15 cellular contexts compared by ENCODE assay signal in genomic region chr7:367351-367841, GRCh38.
DNase-seq lines count a peak whose midpoint lies in the region; ATAC-seq and TF ChIP-seq lines count a peak whose summit lies in the region.
"Had no signal": no experiment of that assay in that cellular context is flagged by ENCODE, and none has a peak within 500 bp of the region (broad histone marks: within the 10 kb centered on the region; RNA-seq: fewer than 3 reads in every experiment).

No MANE protein-coding gene starts in this region.

- TF ChIP-seq CTCF in right atrium auricular region (IDR thresholded peaks at IDR 0.05) (no peak), mucosa of descending colon (IDR thresholded peaks at IDR 0.05) (no peak), transverse colon (IDR thresholded peaks at IDR 0.05) (no peak)

- WGBS in right cardiac atrium: 92% methylated on average over 7 of the region's 7 CpGs
- 94% methylated on average over 7 of the region's 7 CpGs for WGBS in aorta, 2 donors
- WGBS in transverse colon (ENCODE audit: low coverage in 1 of 2), 2 donors: 86% methylated on average over 7 of the region's 7 CpGs; no CpG with 5 or more reads in 1 of the 2 donors

- no peak for TF ChIP-seq EP300 in transverse colon (IDR thresholded peaks at IDR 0.05; ENCODE audit: low read depth)

- H3K27ac ChIP-seq in right cardiac atrium (ENCODE audit: low read length) (no peak overlapping the region), right atrium auricular region (no peak overlapping the region), epithelial cell of prostate (peak overlapping the region; percentile 43), aorta (ENCODE audit: low read depth in 1 of 2, low read length in 2 of 2) (no peak overlapping the region), transverse colon (no peak overlapping the region)

- H3K9me3 ChIP-seq in right cardiac atrium (ENCODE audit: control insufficient read depth, low read length): no peaks in the 10 kb centered on the region
- H3K9me3 ChIP-seq in right atrium auricular region: no peaks in the 10 kb centered on the region
- no peaks in the 10 kb centered on the region for H3K9me3 ChIP-seq in mucosa of descending colon
- no peaks in the 10 kb centered on the region for H3K9me3 ChIP-seq in aorta (ENCODE audit: control insufficient read depth, low read length)
- no peaks in the 10 kb centered on the region for H3K9me3 ChIP-seq in transverse colon

- TF ChIP-seq POLR2A in transverse colon (IDR thresholded peaks at IDR 0.05): no peak

- H3K4me1 ChIP-seq in right cardiac atrium (ENCODE audit: control insufficient read depth, insufficient read depth, low read length) (no peaks in the 10 kb centered on the region), right atrium auricular region (peaks cover 0 to 5% of the 10 kb centered on the region in 2 donors), mucosa of descending colon (ENCODE audit: low read depth) (peaks cover 19% of the 10 kb centered on the region), aorta (ENCODE audit: control insufficient read depth in 1 of 2, insufficient read depth in 2 of 2, low read length in 2 of 2) (no peaks in the 10 kb centered on the region), transverse colon (peaks cover 10 to 28% (median 18%) of the 10 kb centered on the region in 4 donors)

- in situ Hi-C loops in transverse colon (cut with MboI; ENCODE audit: low pct_ligation_motif_present in 1 of 4, low pct_unique_long_range_greater_than_20kb in 1 of 4, low sequenced_read_pairs in 3 of 4): no loop called here

- ATAC-seq in right cardiac atrium: no peak
- ATAC-seq in mucosa of descending colon: no peak
- ATAC-seq in aorta (ENCODE audit: low FRiP score): no peak
- ATAC-seq: PC-3 had no signal

- intact Hi-C loops in right cardiac atrium (cut with DNase I) (no loop called here), mucosa of descending colon (cut with DNase I, micrococcal nuclease) (no loop called here), aorta (cut with DNase I) (no loop called here), transverse colon (cut with DNase I; ENCODE audit: low total_unique reads) (no loop called here)

- peak; percentile 1 to 35 (median 24) for DNase-seq in right cardiac atrium
- DNase-seq in right atrium auricular region (ENCODE audit: low spot score): no peak
- DNase-seq in epithelial cell of prostate (ENCODE audit: low read depth, low spot score): no peak
- peak in 2 of 3 donors; percentile 24 to 27 for DNase-seq in mucosa of descending colon
- DNase-seq in aorta: peak; percentile 30 to 49
- DNase-seq in transverse colon: no peak
- no peak for DNase-seq in RKO (ENCODE audit: low spot score)
- DNase-seq in NCI-H187 treated with DMSO at 0.1 percent for 48 hours (lab: John Stamatoyannopoulos, UW): no peak
- DNase-seq: AML-193; CD8-positive, alpha-beta memory T cell; GOT3; NCI-H146; NCI-H2227 treated with DMSO at 0.1 percent for 48 hours; PC-3; SHP77 treated with DMSO at 0.1 percent for 48 hours had no signal

- H3K4me3 ChIP-seq in right cardiac atrium (ENCODE audit: low read length) (no peak overlapping the region), right atrium auricular region (no peak overlapping the region), mucosa of descending colon (no peak overlapping the region), aorta (ENCODE audit: low read length in 2 of 2) (no peak overlapping the region), transverse colon (no peak overlapping the region)

- H3K36me3 ChIP-seq in right atrium auricular region (no peaks in the 10 kb centered on the region), mucosa of descending colon (ENCODE audit: low read depth) (no peaks in the 10 kb centered on the region), aorta (ENCODE audit: control insufficient read depth in 1 of 2, insufficient read depth in 2 of 2, low read length in 1 of 2) (no peaks in the 10 kb centered on the region), transverse colon (no peaks in the 10 kb centered on the region)

- no peaks in the 10 kb centered on the region for H3K27me3 ChIP-seq in right cardiac atrium (ENCODE audit: control insufficient read depth, insufficient read depth)
- H3K27me3 ChIP-seq in right atrium auricular region: no peaks in the 10 kb centered on the region
- H3K27me3 ChIP-seq in aorta (ENCODE audit: control insufficient read depth in 1 of 2, insufficient read depth in 2 of 2, low read length in 1 of 2): no peaks in the 10 kb centered on the region
- H3K27me3 ChIP-seq in transverse colon: peaks cover 11% of the 10 kb centered on the region

Comparison
In these comparisons a context has a peak if more than half of its experiments do, and no peak if none do; other contexts are left out.
1. DNase-seq: peak in right cardiac atrium (3 of 3), mucosa of descending colon (2 of 3) and aorta (2 of 2); none in right atrium auricular region (single experiment), epithelial cell of prostate (single experiment), transverse colon (single experiment), RKO (single experiment) and NCI-H187 treated with DMSO at 0.1 percent for 48 hours (single experiment).